In genomic region chr1:202019235-202019558, GRCh38 we compare ENCODE assay signal across 1 cellular context.
TF ChIP-seq lines count a peak whose summit lies in the region.
"Not testable (repeated sequence)": the region's sequence is repeated elsewhere in the genome, so short reads cannot be mapped to it uniquely, and the experiment has no call there.

No MANE protein-coding gene starts in this region.

TF ChIP-seq in HepG2, 621 proteins besides CTCF, POLR2A, EP300 and RAD21:
- TF ChIP-seq DMAP1 (CRISPR knock-in tag; IDR thresholded peaks at IDR 0.05) (0 out of 2 replicates have a peak, but pooled peaks have one; percentile 15), ZNF18 (CRISPR knock-in tag; IDR thresholded peaks at IDR 0.05; ENCODE audit: insufficient replicate concordance) (peak; percentile 41), ZBTB40 (CRISPR knock-in tag; IDR thresholded peaks at IDR 0.05) (0 out of 2 replicates have a peak, but pooled peaks have one; percentile 24)
- TF ChIP-seq ZBTB40 (IDR thresholded peaks at IDR 0.05), result not testable (repeated sequence)
